In the genomic region with DNA sequence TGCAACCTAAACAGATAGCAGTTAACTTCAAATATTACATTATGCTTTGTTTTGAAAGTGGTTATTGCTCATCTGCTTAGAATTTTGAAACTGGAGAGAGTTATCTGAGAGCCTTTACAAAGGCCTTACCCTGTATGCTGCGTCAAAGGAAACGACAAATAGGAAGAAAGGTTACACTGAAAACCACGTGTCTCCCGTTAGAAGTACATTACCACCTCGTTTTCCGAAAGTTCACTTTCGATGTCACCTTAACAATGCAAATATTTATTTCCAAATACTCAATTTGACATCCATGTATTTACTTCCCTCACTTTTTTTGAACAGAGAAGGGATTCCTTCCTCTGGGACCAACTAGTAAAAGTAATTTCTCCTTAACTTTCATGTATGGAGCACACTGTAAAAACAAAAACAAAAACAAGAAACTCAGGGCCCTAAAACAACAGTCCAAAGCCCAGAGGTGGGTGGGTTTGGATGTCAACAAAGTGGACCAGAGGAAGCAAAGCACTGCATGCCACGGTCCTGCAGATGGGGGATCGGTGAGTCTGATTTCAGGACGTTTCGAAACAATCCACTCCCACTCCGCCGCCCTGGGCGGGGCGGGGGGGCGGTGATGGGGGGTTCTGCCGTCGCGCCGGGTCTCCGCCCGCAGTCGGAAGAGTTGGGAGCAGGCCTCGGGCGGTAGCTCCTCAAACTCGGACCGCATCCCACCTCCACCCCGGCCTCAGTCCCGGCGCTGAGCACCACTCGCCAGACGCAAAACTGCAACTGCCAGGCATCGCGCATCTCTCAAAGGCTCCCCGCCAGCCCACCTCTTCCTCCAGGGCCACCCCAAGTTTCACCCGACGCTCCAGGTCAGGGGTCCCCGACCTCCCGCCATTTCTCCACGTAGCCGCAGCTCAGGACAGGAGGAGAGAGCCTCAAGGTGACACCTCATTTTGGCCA, we compare ENCODE assay signal across 8 cellular contexts. TPM values are rescaled to one million over a fixed set of nuclear protein-coding genes. Genes with fewer than 3 reads are reported as not detected.
A peak's percentile ranks its signal among the peaks of the same experiment; 100 is the strongest.
DNase-seq lines count a peak whose midpoint lies in the region; ATAC-seq and TF ChIP-seq lines count a peak whose summit lies in the region.

No MANE protein-coding gene starts in this region.

- peaks cover 67% of the 10 kb centered on the region for H3K4me1 Mint-ChIP-seq in nephron progenitor cell

- TF ChIP-seq CTCF in AG04449 (IDR thresholded peaks at IDR 0.05; ENCODE audit: insufficient read depth, low read length, missing control alignments), result no peak
- no peak for TF ChIP-seq CTCF in PC-9 (conservative IDR thresholded peaks at IDR 0.05)
- no peak for TF ChIP-seq CTCF in fibroblast of the aortic adventitia (IDR thresholded peaks at IDR 0.05; ENCODE audit: insufficient read depth, low read length)
- TF ChIP-seq CTCF in nephron progenitor cell (IDR thresholded peaks at IDR 0.05), result no peak
- TF ChIP-seq CTCF in testis (IDR thresholded peaks at IDR 0.05), result no peak

- CTCF ChIA-PET in AG04449 (lab: Yijun Ruan, JAX), result no interaction called here
- CTCF ChIA-PET in PC-9 (lab: Charles Lee), result no interaction called here

- H3K4me3 ChIP-seq in AG04449 (ENCODE audit: low read depth, low read length), result peak overlapping the region; percentile 94
- peak overlapping the region; percentile 85 for H3K4me3 ChIP-seq in PC-9
- H3K4me3 ChIP-seq in fibroblast of the aortic adventitia (ENCODE audit: low read depth, low read length), result peak overlapping the region; percentile 91
- peak overlapping the region; percentile 90 to 92 for H3K4me3 ChIP-seq in testis

- intact Hi-C loops in PC-9 (cut with micrococcal nuclease; ENCODE audit: unreplicated experiment) (loop anchor here (2.0 to 10.0 kb wide), 7 partner anchors 109 to 1196 kb away; partner anchors contain the start of genes AKT3, CEP170, COX20 and SDCCAG8), testis (cut with DNase I; ENCODE audit: low total_unique reads) (no loop called here)

- peaks cover 17% of the 10 kb centered on the region for H3K36me3 Mint-ChIP-seq in nephron progenitor cell (ENCODE audit: low read depth)

- ATAC-seq in GM18517 (IDR thresholded peaks at IDR 0.05; ENCODE audit: unreplicated experiment), result peak; percentile 29
- peak; percentile 12 for ATAC-seq in HG03159 (IDR thresholded peaks at IDR 0.05; ENCODE audit: unreplicated experiment)

- H3K9me3 ChIP-seq in PC-9 (ENCODE audit: insufficient read depth, low read depth), result no peaks in the 10 kb centered on the region
- no peaks in the 10 kb centered on the region for H3K9me3 ChIP-seq in testis

- H3K36me3 ChIP-seq in PC-9 (ENCODE audit: low read depth), result peaks cover 19% of the 10 kb centered on the region; the same call in 1 of the 2 replicates
- H3K36me3 ChIP-seq in testis (ENCODE audit: low read depth, missing control alignments), result no peaks in the 10 kb centered on the region

- 1% methylated on average over 7 to 31 of the region's 41 CpGs for WGBS in testis, 2 donors

- H3K27ac ChIP-seq in PC-9 (peak overlapping the region; percentile 77), testis (peak overlapping the region; percentile 94)

- H3K4me1 ChIP-seq in PC-9 (replicated peaks; ENCODE audit: insufficient read depth), result peaks cover 48% of the 10 kb centered on the region
- H3K4me1 ChIP-seq in testis, result peaks cover 18% of the 10 kb centered on the region

- H3K27ac Mint-ChIP-seq in nephron progenitor cell, result peak overlapping the region; percentile 93

- H2AFZ ChIP-seq in PC-9, result peak overlapping the region; percentile 93

- peak overlapping the region; percentile 98 for H3K4me3 Mint-ChIP-seq in nephron progenitor cell

- BruUV-seq in PC-9 (replicated peaks; lab: Mats Ljungman, UMichigan), result no TSS peak

- H3K27me3 Mint-ChIP-seq in nephron progenitor cell (ENCODE audit: low read depth, poor library complexity), result no peaks in the 10 kb centered on the region

- no peak for TF ChIP-seq POLR2A in testis (IDR thresholded peaks at IDR 0.05)

- peaks cover 8% of the 10 kb centered on the region; the same call in 1 of the 2 replicates for H3F3A ChIP-seq in PC-9 (ENCODE audit: insufficient read depth, low read depth)

- no peaks in the 10 kb centered on the region for H3K9me2 ChIP-seq in PC-9 (ENCODE audit: insufficient read depth)

- peaks cover 24% of the 10 kb centered on the region for H3K9me3 Mint-ChIP-seq in nephron progenitor cell

- H3K27me3 ChIP-seq in PC-9 (ENCODE audit: insufficient read depth, low read depth) (no peaks in the 10 kb centered on the region), testis (no peaks in the 10 kb centered on the region)

- H4K20me1 ChIP-seq in PC-9 (ENCODE audit: insufficient read depth), result no peaks in the 10 kb centered on the region

- POLR2A ChIA-PET in AG04449 (lab: Yijun Ruan, JAX) (interaction anchor here (0.9 to 1.2 kb wide), 3 partner anchors 9 to 99 kb away, joined by 3 to 6 read pairs (median 3); no protein-coding TSS in a partner anchor), PC-9 (lab: Charles Lee; ENCODE audit: unreplicated experiment) (interaction anchor here (0.5 kb wide), 1 partner anchor 177 kb away, joined by 10 read pairs; no protein-coding TSS in a partner anchor)

- peaks cover 56% of the 10 kb centered on the region for H3K79me2 ChIP-seq in PC-9 (ENCODE audit: low read depth)

- H3K4me2 ChIP-seq in PC-9, result peak overlapping the region; percentile 93

- DNase-seq in AG04449 (ENCODE audit: low read depth, low spot score), result peak; percentile 29
- DNase-seq in PC-9, result peak in 1 of 2 experiments; percentile 55
- peak; percentile 53 for DNase-seq in activated T-helper 9 cell treated with anti-CD3 and anti-CD28 coated beads, Interleukin-2, amount 50 U/mL, for 16 hours (ENCODE audit: low read depth)
- DNase-seq in fibroblast of the aortic adventitia (ENCODE audit: low read depth), result peak; percentile 66
- peak; percentile 60 for DNase-seq in nephron progenitor cell
- peak; percentile 55 for DNase-seq in testis

RNA-seq across cellular contexts. Expression of gene ADSS2, which starts 0.8 kb away (rescaled TPM):
- total RNA-seq in PC-9 (2021) (63.1 and 76.7 TPM in 2 replicates), fibroblast of the aortic adventitia (ENCODE audit: low replicate concordance) (51.2 and 60.8 TPM in 2 replicates), testis (10 to 100 TPM; 61.0 to 76.3 TPM)
- polyA plus RNA-seq in testis (ENCODE audit: insufficient read depth, low read depth, low replicate concordance), result 96.2 TPM

RNA-seq across cellular contexts. Expression of gene CATSPERE, which starts 10.2 kb away (rescaled TPM):
- total RNA-seq in PC-9 (2021) (0.30 and 1.2 TPM in 2 replicates), fibroblast of the aortic adventitia (ENCODE audit: low replicate concordance) (0.49 and 1.1 TPM in 2 replicates), testis (10 to 100 TPM; 10.4 to 15.7 TPM)
- polyA plus RNA-seq in testis (ENCODE audit: insufficient read depth, low read depth, low replicate concordance), result 46.0 TPM
